In genomic region chr9:7178729-7179128, GRCh38 we compare ENCODE assay signal across 28 cellular contexts.
DNase-seq lines count a peak whose midpoint lies in the region; ATAC-seq, FAIRE-seq and TF ChIP-seq lines count a peak whose summit lies in the region.
"Had no signal": no experiment of that assay in that cellular context is flagged by ENCODE, and none has a peak within 500 bp of the region (broad histone marks: within the 10 kb centered on the region; RNA-seq: fewer than 3 reads in every experiment).

No MANE protein-coding gene starts in this region.

- H2AK5ac ChIP-seq in H1 (ENCODE audit: low read depth, low read length) (no peak overlapping the region), trophoblast cell (ENCODE audit: low read length) (no peak overlapping the region)

- H3K36me3 ChIP-seq in H1 (ENCODE audit: control insufficient read depth in 2 of 4, insufficient read depth in 4 of 4, low read length in 3 of 4) (no peaks in the 10 kb centered on the region), trophoblast cell (ENCODE audit: control insufficient read depth in 1 of 2, insufficient read depth in 2 of 2, low read length in 2 of 2) (peaks cover 0 to under 1% of the 10 kb centered on the region in 2 experiments), tibial nerve (peaks cover 0 to 60% (median 0%) of the 10 kb centered on the region in 3 donors), pancreas (peaks cover 0 to 10% (median 0%) of the 10 kb centered on the region in 3 donors)
- H3K36me3 ChIP-seq: HAP-1 had no signal

- H4K5ac ChIP-seq in H1 (ENCODE audit: insufficient read length, low read depth, low read length) = no peak overlapping the region

- no peak overlapping the region for H3K27ac ChIP-seq in H1 (ENCODE audit: low read depth, low read length)
- H3K27ac ChIP-seq in trophoblast cell (ENCODE audit: low read depth, low read length) = peak overlapping the region; percentile 16
- H3K27ac ChIP-seq in tibial nerve = no peak overlapping the region
- no peak overlapping the region for H3K27ac ChIP-seq in pancreas
- H3K27ac ChIP-seq: 22Rv1, body of pancreas, dorsolateral prefrontal cortex had no signal

- no peaks in the 10 kb centered on the region for H3K9me3 Mint-ChIP-seq in osteocyte (ENCODE audit: unreplicated experiment)
- H3K9me3 Mint-ChIP-seq: T-helper 1 cell treated with Interleukin-12 subunit alpha and Interleukin-12 subunit beta and Interleukin-4 antibody, amounts not matched to agents 30 μg/mL and 1 μg/mL, for 36 hours had no signal

- no peak overlapping the region for H2BK12ac ChIP-seq in H1 (ENCODE audit: low read depth, low read length)
- H2BK12ac ChIP-seq in trophoblast cell (ENCODE audit: low read length) = peak overlapping the region; percentile 68

- ATAC-seq in HG02610 (IDR thresholded peaks at IDR 0.05; ENCODE audit: unreplicated experiment) (peak; percentile 49), pancreas (no peak)
- ATAC-seq: body of pancreas; CD8-positive, alpha-beta T cell had no signal

- TF ChIP-seq CTCF in H1 (IDR thresholded peaks at IDR 0.05; ENCODE audit: control extremely low read depth in 1 of 3, insufficient read depth in 1 of 3, low read depth in 1 of 3, low read length in 3 of 3) (no peak), osteocyte (IDR thresholded peaks at IDR 0.05) (no peak), tibial nerve (IDR thresholded peaks at IDR 0.05) (no peak), pancreas (IDR thresholded peaks at IDR 0.05) (no peak)

- H2BK120ac ChIP-seq in H1 (replicated peaks; ENCODE audit: low read depth, low read length) (no peak overlapping the region), trophoblast cell (ENCODE audit: insufficient read depth, low read length, poor library complexity) (peak overlapping the region; percentile 81)

- DNase-seq in DMS53 (lab: John Stamatoyannopoulos, UW) (peak; percentile 34), DMS53 treated with DMSO at 0.1 percent for 48 hours (lab: John Stamatoyannopoulos, UW; ENCODE audit: unreplicated experiment) (no peak), H1 (ENCODE audit: low read depth in 1 of 2, low spot score in 2 of 2) (no peak), trophoblast cell (peak; percentile 3 to 49), osteocyte (ENCODE audit: extremely low spot score, unreplicated experiment) (no peak), tibial nerve (ENCODE audit: low spot score in 2 of 2) (no peak), pancreas (no peak)
- DNase-seq: activated CD4-positive, alpha-beta T cell treated with anti-CD3 and anti-CD28 coated beads, Interleukin-2, amount 10 ng/mL, durations not matched to agents 24 days and 14 days; activated effector memory CD4-positive, alpha-beta T cell treated with Interleukin-2 at 50 U/mL for 16 hours; body of pancreas; CD8-positive, alpha-beta T cell; cerebellar nuclear complex; dorsolateral prefrontal cortex; mesenchymal stem cell; NCI-H1105 treated with DMSO at 0.1 percent for 48 hours; NCI-H2081; NCI-H345; NCI-H748 treated with DMSO at 0.1 percent for 48 hours; retina; RPMI8226; spleen; stimulated activated CD4-positive, alpha-beta T cell treated with anti-CD3 and anti-CD28 coated beads, Interleukin-2, amount 100 ng/mL, for 48 hours; stimulated activated naive CD4-positive, alpha-beta T cell had no signal

- H3K23me2 ChIP-seq in H1 (ENCODE audit: low read depth, low read length) = no peaks in the 10 kb centered on the region

- peaks cover 12% of the 10 kb centered on the region for H3K36me3 Mint-ChIP-seq in osteocyte (ENCODE audit: unreplicated experiment)

- H3K27me3 ChIP-seq in H1 (replicated peaks in 1 of 4; ENCODE audit: control insufficient read depth in 3 of 4, extremely low read depth in 1 of 4, insufficient read depth in 3 of 4, low read length in 3 of 4) (no peaks in the 10 kb centered on the region), trophoblast cell (ENCODE audit: insufficient read depth, low read length) (no peaks in the 10 kb centered on the region), tibial nerve (no peaks in the 10 kb centered on the region), pancreas (no peaks in the 10 kb centered on the region)
- H3K27me3 ChIP-seq: body of pancreas, dorsolateral prefrontal cortex, spleen had no signal

- H3K9ac ChIP-seq in H1 (replicated peaks in 1 of 4; ENCODE audit: extremely low read depth in 1 of 4, low read depth in 3 of 4, low read length in 3 of 4) (no peak overlapping the region), trophoblast cell (ENCODE audit: low read length) (no peak overlapping the region)

- no peak overlapping the region for H2BK20ac ChIP-seq in H1 (ENCODE audit: low read length)

- H4K91ac ChIP-seq in H1 (replicated peaks; ENCODE audit: insufficient read length, low read length) (no peak overlapping the region), trophoblast cell (ENCODE audit: low read depth, low read length) (peak overlapping the region; percentile 1)

- 89% methylated on average over 7 of the region's 7 CpGs; no CpG with 5 or more reads in 1 of the 2 experiments for WGBS in H1 (ENCODE audit: extremely low coverage in 1 of 2, insufficient coverage in 1 of 2, insufficient read length in 1 of 2, insufficient replicate concordance in 2 of 2, low coverage in 1 of 2, low lambda C conversion rate in 2 of 2, missing lambda C conversion rate in 1 of 2), 2 experiments
- no CpG with 5 or more reads among the region's 7 CpGs for WGBS in trophoblast cell (ENCODE audit: extremely low coverage, insufficient coverage, insufficient read length)
- 57 to 65% methylated on average over 7 of the region's 7 CpGs for WGBS in tibial nerve, 2 donors
- WGBS in pancreas, 2 donors = 74 to 77% methylated on average over 7 of the region's 7 CpGs

- no peak for TF ChIP-seq RAD21 in H1 (IDR thresholded peaks at IDR 0.05 in 1 of 2, conservative IDR thresholded peaks at IDR 0.05 in 1 of 2; ENCODE audit: low read depth in 2 of 2, low read length in 2 of 2)

- H3K79me1 ChIP-seq in H1 (ENCODE audit: low read depth, low read length) = no peaks in the 10 kb centered on the region; the same call in 1 of the 2 replicates
- peaks cover 14% of the 10 kb centered on the region for H3K79me1 ChIP-seq in trophoblast cell (ENCODE audit: low read length)

- FAIRE-seq in H1 (lab: Jason Lieb, UNC) (no peak), pancreas (lab: Jason Lieb, UNC) (no peak)

- no peak overlapping the region for H2BK5ac ChIP-seq in H1 (ENCODE audit: low read depth, low read length)
- peak overlapping the region; percentile 52 for H2BK5ac ChIP-seq in trophoblast cell (ENCODE audit: low read depth, low read length, poor library complexity)

- H3K27ac Mint-ChIP-seq in osteocyte (ENCODE audit: unreplicated experiment) = no peak overlapping the region
- H3K27ac Mint-ChIP-seq: activated CD4-positive, alpha-beta T cell treated with anti-CD3 and anti-CD28 coated beads, Interleukin-2, amount 10 ng/mL, durations not matched to agents 24 days and 14 days; CD8-positive, alpha-beta T cell; T-helper 1 cell treated with Interleukin-12 subunit alpha and Interleukin-12 subunit beta and Interleukin-4 antibody, amounts not matched to agents 30 μg/mL and 1 μg/mL, for 36 hours had no signal

- H3K9me3 ChIP-seq in H1 (ENCODE audit: insufficient read depth in 2 of 2, low read depth in 1 of 2, low read length in 1 of 2) (0 out of 4 replicates have a peak, but pooled peaks cover 0 to 3% of the 10 kb centered on the region in 2 experiments), trophoblast cell (ENCODE audit: insufficient read depth, low read depth, low read length) (no peaks in the 10 kb centered on the region), tibial nerve (peaks cover 0 to 3% (median 0%) of the 10 kb centered on the region in 4 donors), pancreas (no peaks in the 10 kb centered on the region)
- H3K9me3 ChIP-seq: body of pancreas, HAP-1 had no signal

- H3K18ac ChIP-seq in H1 (ENCODE audit: extremely low read depth, low read length) (no peak overlapping the region), trophoblast cell (ENCODE audit: low read length) (no peak overlapping the region)

- H3K4me3 ChIP-seq in H1 (ENCODE audit: extremely low read depth in 1 of 4, insufficient read depth in 2 of 4, low read depth in 3 of 4, low read length in 4 of 4) (no peak overlapping the region), trophoblast cell (ENCODE audit: low read depth, low read length) (no peak overlapping the region), tibial nerve (no peak overlapping the region), pancreas (no peak overlapping the region)
- H3K4me3 ChIP-seq: body of pancreas, dorsolateral prefrontal cortex, HAP-1, spleen had no signal

- TF ChIP-seq POLR2A in H1 (IDR thresholded peaks at IDR 0.05; ENCODE audit: control extremely low read depth in 1 of 2, low read depth in 2 of 2, low read length in 2 of 2) (no peak), tibial nerve (IDR thresholded peaks at IDR 0.05) (no peak)

- H3K4me3 Mint-ChIP-seq in osteocyte (ENCODE audit: unreplicated experiment) = no peak overlapping the region
- H3K4me3 Mint-ChIP-seq: activated CD4-positive, alpha-beta T cell treated with anti-CD3 and anti-CD28 coated beads, Interleukin-2, amount 10 ng/mL, durations not matched to agents 24 days and 14 days; CD8-positive, alpha-beta T cell; IgD-negative memory B cell; T-helper 1 cell treated with Interleukin-12 subunit alpha and Interleukin-12 subunit beta and Interleukin-4 antibody, amounts not matched to agents 30 μg/mL and 1 μg/mL, for 36 hours had no signal

- H2BK15ac ChIP-seq in H1 (ENCODE audit: low read length) = peak overlapping the region; percentile 61; the same call in 1 of the 2 replicates

- H4K20me1 ChIP-seq in H1 (replicated peaks in 1 of 2; ENCODE audit: control insufficient read depth in 1 of 2, insufficient read depth in 2 of 2, low read length in 2 of 2) = no peaks in the 10 kb centered on the region

- H3K23ac ChIP-seq in H1 (ENCODE audit: insufficient read length) = no peak overlapping the region
- no peak overlapping the region for H3K23ac ChIP-seq in trophoblast cell (ENCODE audit: low read length)

- H2AFZ ChIP-seq in H1 (ENCODE audit: low read length) = no peak overlapping the region
- H2AFZ ChIP-seq in trophoblast cell (ENCODE audit: insufficient read depth, low read length, poor library complexity) = no peak overlapping the region

- H3K4ac ChIP-seq in H1 (replicated peaks; ENCODE audit: insufficient read length, low read depth, low read length) (no peak overlapping the region), trophoblast cell (ENCODE audit: low read depth, low read length) (no peak overlapping the region)

- H3K4me1 ChIP-seq in H1 (replicated peaks in 1 of 4; ENCODE audit: control insufficient read depth in 3 of 4, insufficient read depth in 4 of 4, low read length in 3 of 4) = no peaks in the 10 kb centered on the region; a peak in 1 of 7 replicates
- H3K4me1 ChIP-seq in trophoblast cell (ENCODE audit: control insufficient read depth in 1 of 2, insufficient read depth in 2 of 2, low read length in 2 of 2) = peaks cover 7 to 12% of the 10 kb centered on the region in 2 experiments
- H3K4me1 ChIP-seq in tibial nerve = no peaks in the 10 kb centered on the region
- H3K4me1 ChIP-seq in pancreas = no peaks in the 10 kb centered on the region
- H3K4me1 ChIP-seq: body of pancreas, spleen had no signal

- H3K14ac ChIP-seq in H1 (ENCODE audit: insufficient read length) (no peak overlapping the region), trophoblast cell (ENCODE audit: low read length) (no peak overlapping the region)

- TF ChIP-seq EP300 in H1 (IDR thresholded peaks at IDR 0.05; ENCODE audit: borderline replicate concordance in 1 of 2, low read depth in 2 of 2, low read length in 2 of 2) (no peak), tibial nerve (IDR thresholded peaks at IDR 0.05) (no peak)

- no peaks in the 10 kb centered on the region for H3K4me1 Mint-ChIP-seq in osteocyte (ENCODE audit: unreplicated experiment)

- H3K56ac ChIP-seq in H1 (replicated peaks; ENCODE audit: insufficient read length, low read depth, low read length) = no peak overlapping the region

- CTCF ChIA-PET in H1 (lab: Charles Lee; ENCODE audit: partially characterized antibody) = no interaction called here

- POLR2A ChIA-PET in H1 (lab: Charles Lee; ENCODE audit: partially characterized antibody) = no interaction called here

- intact Hi-C loops in pancreas (cut with DNase I) = no loop called here

- no peak overlapping the region for H4K8ac ChIP-seq in H1 (ENCODE audit: extremely low read depth, insufficient read depth, low read length)
- H4K8ac ChIP-seq in trophoblast cell (ENCODE audit: low read depth, low read length) = peak overlapping the region; percentile 15

- H3K79me2 ChIP-seq in H1 (ENCODE audit: control insufficient read depth in 1 of 2, insufficient read depth in 2 of 2, low read length in 2 of 2) = no peaks in the 10 kb centered on the region
- no peaks in the 10 kb centered on the region for H3K79me2 ChIP-seq in trophoblast cell (ENCODE audit: control insufficient read depth, insufficient read depth, low read length, poor library complexity)

- no peak overlapping the region for H3K4me2 ChIP-seq in H1 (ENCODE audit: insufficient read depth in 1 of 2, low read depth in 2 of 2, low read length in 2 of 2)
- H3K4me2 ChIP-seq in trophoblast cell (ENCODE audit: low read length) = no peak overlapping the region

- no peaks in the 10 kb centered on the region for H3K27me3 Mint-ChIP-seq in osteocyte (ENCODE audit: unreplicated experiment)
- H3K27me3 Mint-ChIP-seq: activated CD4-positive, alpha-beta T cell treated with anti-CD3 and anti-CD28 coated beads, Interleukin-2, amount 10 ng/mL, durations not matched to agents 24 days and 14 days; IgD-negative memory B cell had no signal

- no peak overlapping the region for H4K12ac ChIP-seq in trophoblast cell (ENCODE audit: low read depth, low read length)

Comparison
In these comparisons a context has a peak if more than half of its experiments do, and no peak if none do; other contexts are left out.
1. DNase-seq: peak in DMS53 (single experiment) and trophoblast cell (2 of 2); none in DMS53 treated with DMSO at 0.1 percent for 48 hours (single experiment), H1 (0 of 2), osteocyte (single experiment), tibial nerve (0 of 2) and pancreas (0 of 6).